Comparison of ENCODE assay signal across 1 cellular context in genomic region chr2:96960271-96960955, GRCh38.
TF ChIP-seq lines count a peak whose summit lies in the region.

No MANE protein-coding gene starts in this region.

TF ChIP-seq in K562, 482 proteins besides CTCF, POLR2A, EP300 and RAD21 (continued from another document and continues in another):
- no peak for TF ChIP-seq MGA (IDR thresholded peaks at IDR 0.05)
- no peak for TF ChIP-seq SMARCA5 (IDR thresholded peaks at IDR 0.05)
- no peak for TF ChIP-seq CAMTA2 (CRISPR knock-in tag; conservative IDR thresholded peaks at IDR 0.05)
- no peak for TF ChIP-seq HNRNPH1 (optimal IDR thresholded peaks at IDR 0.05; ENCODE audit: low read depth, low read length)
- no peak for TF ChIP-seq ZNF253 (CRISPR knock-in tag; conservative IDR thresholded peaks at IDR 0.05)
- TF ChIP-seq NELFE (IDR thresholded peaks at IDR 0.05; ENCODE audit: insufficient read depth, insufficient read length): no peak
- TF ChIP-seq SMC3 (conservative IDR thresholded peaks at IDR 0.05; ENCODE audit: insufficient read depth, low read depth, low read length): peak; percentile 99
- no peak for TF ChIP-seq ZNF239 (CRISPR knock-in tag; IDR thresholded peaks at IDR 0.05)
- no peak for TF ChIP-seq MNT (conservative IDR thresholded peaks at IDR 0.05)
- TF ChIP-seq IRF2 (CRISPR knock-in tag; IDR thresholded peaks at IDR 0.05): no peak
- TF ChIP-seq HMGN3 (IDR thresholded peaks at IDR 0.05; ENCODE audit: borderline replicate concordance, extremely low read depth, insufficient read length, low read depth, low read length): no peak
- TF ChIP-seq KDM5B (IDR thresholded peaks at IDR 0.05; ENCODE audit: insufficient replicate concordance, low read depth, low read length): no peak
- TF ChIP-seq CTCFL (IDR thresholded peaks at IDR 0.05; ENCODE audit: borderline replicate concordance, insufficient read depth, low read depth, low read length, poor library complexity, severe bottlenecking): no peak
- no peak for TF ChIP-seq ARID1B (IDR thresholded peaks at IDR 0.05)
- no peak for TF ChIP-seq ZNF655 (CRISPR knock-in tag; IDR thresholded peaks at IDR 0.05)
- peak; percentile 68; the same call in 1 of the 2 replicates for TF ChIP-seq CTBP1 (IDR thresholded peaks at IDR 0.05; ENCODE audit: borderline replicate concordance)
- no peak for TF ChIP-seq E2F8 (IDR thresholded peaks at IDR 0.05; ENCODE audit: low read depth, partially characterized antibody)
- peak; percentile 99 for TF ChIP-seq VEZF1 (CRISPR knock-in tag; IDR thresholded peaks at IDR 0.05)
- no peak for TF ChIP-seq TAF9B (IDR thresholded peaks at IDR 0.05; ENCODE audit: partially characterized antibody)
- no peak for TF ChIP-seq FOXJ2 (tag; IDR thresholded peaks at IDR 0.05)
- TF ChIP-seq ZNF551 (CRISPR knock-in tag; IDR thresholded peaks at IDR 0.05): no peak
- no peak for TF ChIP-seq ESRRB (CRISPR knock-in tag; IDR thresholded peaks at IDR 0.05; ENCODE audit: borderline replicate concordance)
- TF ChIP-seq TRIM24 (IDR thresholded peaks at IDR 0.05): no peak
- TF ChIP-seq ZKSCAN1 (IDR thresholded peaks at IDR 0.05; ENCODE audit: low read depth, low read length): peak; percentile 28; the same call in 1 of the 2 replicates
- TF ChIP-seq ZNF695 (CRISPR knock-in tag; IDR thresholded peaks at IDR 0.05): no peak
- no peak for TF ChIP-seq KHSRP (IDR thresholded peaks at IDR 0.05)
- no peak for TF ChIP-seq SNIP1 (IDR thresholded peaks at IDR 0.05; ENCODE audit: low read depth)
- no peak for TF ChIP-seq E2F6 (IDR thresholded peaks at IDR 0.05; ENCODE audit: borderline replicate concordance in 1 of 2, extremely low read depth in 1 of 2, insufficient read depth in 1 of 2, insufficient read length in 1 of 2, low read depth in 1 of 2, low read length in 1 of 2, poor library complexity in 1 of 2, severe bottlenecking in 1 of 2)
- TF ChIP-seq ZNF780A (CRISPR knock-in tag; IDR thresholded peaks at IDR 0.05): no peak
- no peak for TF ChIP-seq SP2 (IDR thresholded peaks at IDR 0.05; ENCODE audit: extremely low read depth, low read depth, low read length, poor library complexity, severe bottlenecking)
- no peak for TF ChIP-seq ZC3H8 (IDR thresholded peaks at IDR 0.05)
- no peak for TF ChIP-seq RNF2 (IDR thresholded peaks at IDR 0.05)
- peak; percentile 61; the same call in 1 of the 2 replicates for TF ChIP-seq ZFP91 (CRISPR knock-in tag; IDR thresholded peaks at IDR 0.05)
- TF ChIP-seq ZC3H4 (CRISPR knock-in tag; IDR thresholded peaks at IDR 0.05; ENCODE audit: borderline replicate concordance): no peak
- TF ChIP-seq SRSF3 (IDR thresholded peaks at IDR 0.05; ENCODE audit: insufficient read depth, low read length): no peak
- TF ChIP-seq ZNF76 (CRISPR knock-in tag; IDR thresholded peaks at IDR 0.05; ENCODE audit: borderline replicate concordance): no peak
- TF ChIP-seq CBX1 (IDR thresholded peaks at IDR 0.05; ENCODE audit: low read depth): no peak
